ENCODE assay signal across 23 cellular contexts in genomic region chr2:16085073-16085472, GRCh38.
"Had no signal": no experiment of that assay in that cellular context is flagged by ENCODE, and none has a peak within 500 bp of the region (broad histone marks: within the 10 kb centered on the region; RNA-seq: fewer than 3 reads in every experiment).

No MANE protein-coding gene starts in this region.

- H3K36me3 ChIP-seq: colonic mucosa, esophagus muscularis mucosa, gastrocnemius medialis, heart right ventricle, left lung, lower lobe of right lung had no signal

- H3K36me3 Mint-ChIP-seq: mesothelial cell of epicardium, naive B cell had no signal

- H3K9me3 Mint-ChIP-seq: dendritic cell treated with granulocyte-macrophage colony-stimulating factor and Interleukin-4, amounts not matched to agents 40 ng/mL and 50 ng/mL, for 4 days; mesothelial cell of epicardium had no signal

- H3K27ac Mint-ChIP-seq: dendritic cell treated with granulocyte-macrophage colony-stimulating factor and Interleukin-4, amounts not matched to agents 40 ng/mL and 50 ng/mL, for 4 days; effector memory CD8-positive, alpha-beta T cell; mesothelial cell of epicardium had no signal

- H3K4me1 Mint-ChIP-seq: mesothelial cell of epicardium, naive B cell had no signal

- H3K27ac ChIP-seq: colonic mucosa, esophagus muscularis mucosa, gastrocnemius medialis, heart right ventricle, left lung, lower lobe of right lung had no signal

- H3K4me1 ChIP-seq: colonic mucosa, esophagus muscularis mucosa, gastrocnemius medialis, heart right ventricle, left lung, lower lobe of right lung had no signal

- H3K4me3 ChIP-seq: colonic mucosa, esophagus muscularis mucosa, gastrocnemius medialis, heart right ventricle, left lung, lower lobe of right lung, mucosa of descending colon had no signal

- H3K9me3 ChIP-seq: colonic mucosa, esophagus muscularis mucosa, gastrocnemius medialis, heart right ventricle, left lung, lower lobe of right lung, mucosa of descending colon had no signal

- H3K27me3 ChIP-seq: colonic mucosa, gastrocnemius medialis had no signal

- DNase-seq: colonic mucosa; cortex of kidney; effector CD8-positive, alpha-beta T cell; effector memory CD8-positive, alpha-beta T cell; foreskin fibroblast; foreskin melanocyte; gastrocnemius medialis; glutamatergic neuron; head of caudate nucleus; heart right ventricle; hippocampal formation; left cardiac atrium; left lung; lower lobe of right lung; mesenchymal stem cell; mucosa of descending colon; naive B cell had no signal

- ATAC-seq: effector memory CD8-positive, alpha-beta T cell; gastrocnemius medialis; heart right ventricle; left cardiac atrium; left lung; lower lobe of right lung; mucosa of descending colon had no signal

- FAIRE-seq: endothelial cell of umbilical vein, islet of Langerhans, keratinocyte had no signal

- H3K4me3 Mint-ChIP-seq: dendritic cell treated with granulocyte-macrophage colony-stimulating factor and Interleukin-4, amounts not matched to agents 40 ng/mL and 50 ng/mL, for 4 days; effector memory CD8-positive, alpha-beta T cell; mesothelial cell of epicardium had no signal
